ENCODE assay signal across 1 cellular context in the genomic region with DNA sequence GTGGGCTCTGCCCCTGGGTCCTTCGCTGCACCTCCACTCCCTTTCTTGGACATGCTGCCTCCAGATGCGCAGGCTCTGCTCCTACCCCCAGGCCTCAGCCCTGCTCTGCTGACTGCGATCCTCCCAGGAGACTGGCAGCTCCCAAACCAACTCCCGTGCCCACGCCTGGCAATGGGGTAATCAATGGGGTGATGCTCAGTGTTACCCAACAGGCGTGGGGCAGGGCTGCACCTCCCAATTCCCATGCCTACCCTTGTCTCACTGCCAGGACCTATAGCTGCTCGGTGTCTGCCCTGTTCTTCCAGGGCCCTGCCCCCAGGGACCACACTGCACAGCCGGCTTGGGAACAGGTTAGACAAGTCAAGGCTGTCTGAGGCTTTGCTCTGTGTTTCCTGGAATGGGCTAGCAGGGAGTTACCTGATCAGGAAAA.
TF ChIP-seq lines count a peak whose summit lies in the region.

A gene with protein sequence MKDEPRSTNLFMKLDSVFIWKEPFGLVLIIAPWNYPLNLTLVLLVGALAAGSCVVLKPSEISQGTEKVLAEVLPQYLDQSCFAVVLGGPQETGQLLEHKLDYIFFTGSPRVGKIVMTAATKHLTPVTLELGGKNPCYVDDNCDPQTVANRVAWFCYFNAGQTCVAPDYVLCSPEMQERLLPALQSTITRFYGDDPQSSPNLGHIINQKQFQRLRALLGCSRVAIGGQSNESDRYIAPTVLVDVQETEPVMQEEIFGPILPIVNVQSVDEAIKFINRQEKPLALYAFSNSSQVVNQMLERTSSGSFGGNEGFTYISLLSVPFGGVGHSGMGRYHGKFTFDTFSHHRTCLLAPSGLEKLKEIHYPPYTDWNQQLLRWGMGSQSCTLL (minus strand): TSS at position 182 of the 430 bp plus-strand sequence. CDS start 7,688 bp downstream, outside the sequence.

TF ChIP-seq in GM23338, 12 proteins besides CTCF, POLR2A, EP300 and RAD21:
- TF ChIP-seq EZH2phosphoT487 (IDR thresholded peaks at IDR 0.05; ENCODE audit: unreplicated experiment) (no peak), JUNB (IDR thresholded peaks at IDR 0.05; ENCODE audit: unreplicated experiment) (no peak), CREB1 (CRISPR knock-in tag; IDR thresholded peaks at IDR 0.05; ENCODE audit: low read depth) (no peak)
- TF ChIP-seq, protein P1, sequence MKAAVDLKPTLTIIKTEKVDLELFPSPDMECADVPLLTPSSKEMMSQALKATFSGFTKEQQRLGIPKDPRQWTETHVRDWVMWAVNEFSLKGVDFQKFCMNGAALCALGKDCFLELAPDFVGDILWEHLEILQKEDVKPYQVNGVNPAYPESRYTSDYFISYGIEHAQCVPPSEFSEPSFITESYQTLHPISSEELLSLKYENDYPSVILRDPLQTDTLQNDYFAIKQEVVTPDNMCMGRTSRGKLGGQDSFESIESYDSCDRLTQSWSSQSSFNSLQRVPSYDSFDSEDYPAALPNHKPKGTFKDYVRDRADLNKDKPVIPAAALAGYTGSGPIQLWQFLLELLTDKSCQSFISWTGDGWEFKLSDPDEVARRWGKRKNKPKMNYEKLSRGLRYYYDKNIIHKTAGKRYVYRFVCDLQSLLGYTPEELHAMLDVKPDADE (IDR thresholded peaks at IDR 0.05), result no peak
